ENCODE assay signal across 1 cellular context in genomic region chr13:24512208-24513068, GRCh38.
TF ChIP-seq lines count a peak whose summit lies in the region.

TSS of gene PARP4 (minus strand) at chr13:24512778. CDS start at chr13:24503776, 9,002 bp downstream.

TF ChIP-seq in HCT116, 20 proteins besides CTCF, POLR2A, EP300 and RAD21 (continued from another document):
- peak; percentile 23 for TF ChIP-seq ZBTB33 (IDR thresholded peaks at IDR 0.05; ENCODE audit: extremely low read depth, insufficient replicate concordance, low read length)
- TF ChIP-seq SRF (IDR thresholded peaks at IDR 0.05; ENCODE audit: low read depth) = peak; percentile 52; the same call in 1 of the 2 replicates
- peak; percentile 64; the same call in 1 of the 2 replicates for TF ChIP-seq JUND (IDR thresholded peaks at IDR 0.05)
TF ChIP-seq in HCT116: peak in this region for 14.
